1 cellular context compared by ENCODE assay signal in the genomic region with DNA sequence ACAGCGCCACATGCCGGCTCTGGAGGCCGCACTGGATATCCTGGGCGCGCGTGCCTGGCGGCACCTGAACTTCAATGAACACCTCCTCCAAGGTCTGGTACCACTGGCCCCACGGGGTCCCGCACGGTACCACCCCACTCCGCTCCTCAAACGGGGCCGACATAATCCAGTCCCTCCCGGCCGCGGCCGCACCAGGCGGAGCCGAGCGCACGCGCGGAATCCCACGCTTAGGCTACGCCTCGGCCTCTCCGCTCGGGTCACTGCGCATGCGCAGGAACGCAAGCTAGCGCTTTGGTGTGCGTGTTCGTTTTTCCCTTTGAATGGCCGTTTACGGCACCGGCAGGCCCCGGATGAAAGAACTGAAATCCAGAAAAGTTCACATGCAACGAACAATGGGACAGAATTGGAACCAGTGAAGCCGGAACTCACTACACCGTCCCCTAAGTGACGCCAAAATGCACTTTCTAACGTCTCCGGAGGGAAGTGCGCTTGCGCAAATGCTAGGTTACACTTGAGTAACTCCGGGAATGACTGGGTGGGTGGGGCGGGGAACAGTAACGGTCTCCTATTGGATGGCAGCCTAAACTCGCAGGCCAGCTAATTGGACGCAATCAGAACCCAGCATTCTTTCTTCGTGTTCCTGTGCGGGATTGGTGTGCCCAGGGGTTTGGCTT.
TF ChIP-seq lines count a peak whose summit lies in the region.

A gene with protein sequence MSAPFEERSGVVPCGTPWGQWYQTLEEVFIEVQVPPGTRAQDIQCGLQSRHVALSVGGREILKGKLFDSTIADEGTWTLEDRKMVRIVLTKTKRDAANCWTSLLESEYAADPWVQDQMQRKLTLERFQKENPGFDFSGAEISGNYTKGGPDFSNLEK (minus strand): TSS at position 215 of the 674 bp plus-strand sequence. CDS start 52 bp downstream, at position 163.

TF ChIP-seq in HEK293, 187 proteins besides CTCF, POLR2A, EP300 and RAD21 (continued from another document and continues in another):
- TF ChIP-seq ATF2 (tag by site-specific recombination; IDR thresholded peaks at IDR 0.05; ENCODE audit: low read depth) (no peak), WT1 (tag by site-specific recombination; IDR thresholded peaks at IDR 0.05) (no peak), ZBTB1 (tag by site-specific recombination; IDR thresholded peaks at IDR 0.05) (0 out of 2 replicates have a peak, but pooled peaks have one; percentile 15), ZNF501 (tag by site-specific recombination; IDR thresholded peaks at IDR 0.05) (peak; percentile 98; the same call in 1 of the 2 replicates), ZNF416 (tag by site-specific recombination; IDR thresholded peaks at IDR 0.05) (no peak), ZNF561 (tag by site-specific recombination; IDR thresholded peaks at IDR 0.05; ENCODE audit: borderline replicate concordance) (peak; percentile 70; the same call in 1 of the 2 replicates), ZNF274 (IDR thresholded peaks at IDR 0.05; ENCODE audit: low read length) (no peak), ZNF274 (tag by site-specific recombination; IDR thresholded peaks at IDR 0.05; ENCODE audit: borderline replicate concordance) (no peak), PATZ1 (tag by site-specific recombination; IDR thresholded peaks at IDR 0.05) (peak; percentile 67; the same call in 1 of the 2 replicates), ZNF311 (tag by site-specific recombination; IDR thresholded peaks at IDR 0.05; ENCODE audit: borderline replicate concordance) (no peak), ZNF10 (tag by site-specific recombination; IDR thresholded peaks at IDR 0.05) (no peak), REST (tag by site-specific recombination; IDR thresholded peaks at IDR 0.05) (no peak; the same call in 1 of the 2 replicates), ZNF629 (tag by site-specific recombination; IDR thresholded peaks at IDR 0.05) (peak; percentile 85), ZNF248 (tag by site-specific recombination; IDR thresholded peaks at IDR 0.05) (no peak), ZNF610 (tag by site-specific recombination; IDR thresholded peaks at IDR 0.05; ENCODE audit: borderline replicate concordance) (peak; percentile 66; the same call in 1 of the 2 replicates), ZNF449 (tag by site-specific recombination; IDR thresholded peaks at IDR 0.05) (peak; percentile 60; the same call in 1 of the 2 replicates), KLF17 (tag by site-specific recombination; IDR thresholded peaks at IDR 0.05) (peak; percentile 59; the same call in 1 of the 2 replicates), ZNF514 (tag by site-specific recombination; IDR thresholded peaks at IDR 0.05) (no peak), ZNF202 (tag by site-specific recombination; IDR thresholded peaks at IDR 0.05; ENCODE audit: borderline replicate concordance) (no peak), EGR2 (tag by site-specific recombination; IDR thresholded peaks at IDR 0.05; ENCODE audit: low read depth) (peak; percentile 66; the same call in 1 of the 2 replicates), ZNF639 (tag by site-specific recombination; IDR thresholded peaks at IDR 0.05) (no peak), ZBTB11 (tag by site-specific recombination; conservative IDR thresholded peaks at IDR 0.05; ENCODE audit: low read depth) (no peak), MEIS1 (CRISPR knock-in tag; IDR thresholded peaks at IDR 0.05; ENCODE audit: borderline replicate concordance) (no peak)
- TF ChIP-seq, protein P1, sequence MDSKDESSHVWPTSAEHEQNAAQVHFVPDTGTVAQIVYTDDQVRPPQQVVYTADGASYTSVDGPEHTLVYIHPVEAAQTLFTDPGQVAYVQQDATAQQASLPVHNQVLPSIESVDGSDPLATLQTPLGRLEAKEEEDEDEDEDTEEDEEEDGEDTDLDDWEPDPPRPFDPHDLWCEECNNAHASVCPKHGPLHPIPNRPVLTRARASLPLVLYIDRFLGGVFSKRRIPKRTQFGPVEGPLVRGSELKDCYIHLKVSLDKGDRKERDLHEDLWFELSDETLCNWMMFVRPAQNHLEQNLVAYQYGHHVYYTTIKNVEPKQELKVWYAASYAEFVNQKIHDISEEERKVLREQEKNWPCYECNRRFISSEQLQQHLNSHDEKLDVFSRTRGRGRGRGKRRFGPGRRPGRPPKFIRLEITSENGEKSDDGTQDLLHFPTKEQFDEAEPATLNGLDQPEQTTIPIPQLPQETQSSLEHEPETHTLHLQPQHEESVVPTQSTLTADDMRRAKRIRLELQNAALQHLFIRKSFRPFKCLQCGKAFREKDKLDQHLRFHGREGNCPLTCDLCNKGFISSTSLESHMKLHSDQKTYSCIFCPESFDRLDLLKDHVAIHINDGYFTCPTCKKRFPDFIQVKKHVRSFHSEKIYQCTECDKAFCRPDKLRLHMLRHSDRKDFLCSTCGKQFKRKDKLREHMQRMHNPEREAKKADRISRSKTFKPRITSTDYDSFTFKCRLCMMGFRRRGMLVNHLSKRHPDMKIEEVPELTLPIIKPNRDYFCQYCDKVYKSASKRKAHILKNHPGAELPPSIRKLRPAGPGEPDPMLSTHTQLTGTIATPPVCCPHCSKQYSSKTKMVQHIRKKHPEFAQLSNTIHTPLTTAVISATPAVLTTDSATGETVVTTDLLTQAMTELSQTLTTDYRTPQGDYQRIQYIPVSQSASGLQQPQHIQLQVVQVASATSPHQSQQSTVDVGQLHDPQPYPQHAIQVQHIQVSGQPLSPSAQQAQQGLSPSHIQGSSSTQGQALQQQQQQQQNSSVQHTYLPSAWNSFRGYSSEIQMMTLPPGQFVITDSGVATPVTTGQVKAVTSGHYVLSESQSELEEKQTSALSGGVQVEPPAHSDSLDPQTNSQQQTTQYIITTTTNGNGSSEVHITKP (tag by site-specific recombination; IDR thresholded peaks at IDR 0.05): peak; percentile 69; the same call in 1 of the 2 replicates
- TF ChIP-seq, protein P2, sequence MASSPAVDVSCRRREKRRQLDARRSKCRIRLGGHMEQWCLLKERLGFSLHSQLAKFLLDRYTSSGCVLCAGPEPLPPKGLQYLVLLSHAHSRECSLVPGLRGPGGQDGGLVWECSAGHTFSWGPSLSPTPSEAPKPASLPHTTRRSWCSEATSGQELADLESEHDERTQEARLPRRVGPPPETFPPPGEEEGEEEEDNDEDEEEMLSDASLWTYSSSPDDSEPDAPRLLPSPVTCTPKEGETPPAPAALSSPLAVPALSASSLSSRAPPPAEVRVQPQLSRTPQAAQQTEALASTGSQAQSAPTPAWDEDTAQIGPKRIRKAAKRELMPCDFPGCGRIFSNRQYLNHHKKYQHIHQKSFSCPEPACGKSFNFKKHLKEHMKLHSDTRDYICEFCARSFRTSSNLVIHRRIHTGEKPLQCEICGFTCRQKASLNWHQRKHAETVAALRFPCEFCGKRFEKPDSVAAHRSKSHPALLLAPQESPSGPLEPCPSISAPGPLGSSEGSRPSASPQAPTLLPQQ (tag by site-specific recombination; IDR thresholded peaks at IDR 0.05): peak; percentile 45; the same call in 1 of the 2 replicates
